36 cellular contexts compared by ENCODE assay signal in genomic region chr5:1905108-1905507, GRCh38. TPM values are rescaled to one million over a fixed set of nuclear protein-coding genes. Genes with fewer than 3 reads are reported as not detected.
"Had no signal": no experiment of that assay in that cellular context is flagged by ENCODE, and none has a peak within 500 bp of the region (broad histone marks: within the 10 kb centered on the region; RNA-seq: fewer than 3 reads in every experiment).

No MANE protein-coding gene starts in this region.

- DNase-seq: Karpas-422, Kasumi-1, MG63, MM.1S, MV-4-11, NCI-H1048, NCI-H1092, NCI-H1092 treated with DMSO at 0.1 percent for 48 hours, NCI-H1105, NCI-H1105 treated with DMSO at 0.1 percent for 48 hours, NCI-H1417, NCI-H1417 treated with DMSO at 0.1 percent for 48 hours, NCI-H1436, NCI-H1436 treated with DMSO at 0.1 percent for 48 hours, NCI-H146, NCI-H1694, NCI-H1694 treated with DMSO at 0.1 percent for 48 hours, NCI-H187, NCI-H187 treated with DMSO at 0.1 percent for 48 hours, NCI-H1930, NCI-H2029, NCI-H2029 treated with DMSO at 0.1 percent for 48 hours, NCI-H2081, NCI-H2081 treated with DMSO at 0.1 percent for 48 hours, NCI-H2107, NCI-H2171, NCI-H2171 treated with DMSO at 0.1 percent for 48 hours, NCI-H2227 treated with DMSO at 0.1 percent for 48 hours, NCI-H226, NCI-H345, NCI-H446, NCI-H446 treated with DMSO at 0.1 percent for 48 hours, NCI-H510A, NCI-H510A treated with DMSO at 0.1 percent for 48 hours had no signal

- H3K4me3 ChIP-seq: MG63 had no signal

- H3K27me3 ChIP-seq: MG63 had no signal

RNA-seq across cellular contexts. Expression of gene IRX4, which starts 22.4 kb away (rescaled TPM):
- total RNA-seq: LHCN-M2, M059J had no signal
